In the genomic region with DNA sequence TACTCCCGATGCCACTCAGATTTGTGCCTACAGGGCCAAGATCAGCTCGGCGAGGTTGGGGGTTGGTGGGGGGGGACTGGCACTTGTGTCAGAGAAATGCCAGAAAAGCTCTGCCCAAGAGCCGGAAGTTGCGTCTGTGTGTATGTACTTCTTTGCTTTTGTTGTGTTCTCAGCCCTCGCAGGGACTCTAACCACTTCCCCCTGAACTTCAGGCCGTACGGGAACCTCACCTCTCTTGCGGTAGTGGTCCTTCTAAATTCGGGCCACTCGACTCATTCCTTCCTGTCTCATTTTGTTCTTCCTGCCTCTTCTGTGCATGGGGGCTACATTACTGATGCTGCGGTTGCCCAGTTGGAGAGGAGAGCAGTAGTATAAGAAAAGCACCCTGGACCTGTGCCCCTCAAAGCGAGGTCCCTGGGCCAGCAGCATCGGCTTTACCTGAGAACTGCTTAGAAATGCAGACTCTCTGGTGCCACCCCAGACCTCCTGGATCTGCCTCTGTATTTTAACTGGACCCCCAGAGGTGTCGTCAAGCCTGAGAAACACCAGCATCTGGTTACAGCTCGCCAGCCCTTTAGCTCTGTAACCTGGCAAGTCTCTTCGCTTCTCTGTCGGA, we compare ENCODE assay signal across 8 cellular contexts.
DNase-seq lines count a peak whose midpoint lies in the region; ATAC-seq and TF ChIP-seq lines count a peak whose summit lies in the region.

No MANE protein-coding gene starts in this region.

- no peak for TF ChIP-seq CTCF in nephron progenitor cell (IDR thresholded peaks at IDR 0.05)
- TF ChIP-seq CTCF in brain microvascular endothelial cell (IDR thresholded peaks at IDR 0.05; ENCODE audit: low read depth, low read length, missing control alignments) = no peak

- ATAC-seq in GM19397 (IDR thresholded peaks at IDR 0.05; ENCODE audit: unreplicated experiment) (peak; percentile 86), HG03442 (IDR thresholded peaks at IDR 0.05; ENCODE audit: unreplicated experiment) (peak; percentile 87)

- peaks cover 60% of the 10 kb centered on the region for H3K9me3 Mint-ChIP-seq in nephron progenitor cell

- peak overlapping the region; percentile 25 for H3K27ac Mint-ChIP-seq in nephron progenitor cell

- H3K4me3 Mint-ChIP-seq in nephron progenitor cell = no peak overlapping the region

- no peak overlapping the region for H3K27ac ChIP-seq in brain microvascular endothelial cell

- H3K36me3 Mint-ChIP-seq in nephron progenitor cell (ENCODE audit: low read depth) = no peaks in the 10 kb centered on the region

- in situ Hi-C loops in brain microvascular endothelial cell (cut with HindIII; ENCODE audit: low pct_ligation_motif_present, low sequenced_read_pairs) = no loop called here

- H3K4me3 ChIP-seq in brain microvascular endothelial cell (ENCODE audit: low read depth, low read length) = no peak overlapping the region

- peaks cover 24% of the 10 kb centered on the region for H3K4me1 Mint-ChIP-seq in nephron progenitor cell

- H3K27me3 ChIP-seq in brain microvascular endothelial cell (replicated peaks) = no peaks in the 10 kb centered on the region

- DNase-seq in activated CD8-positive, alpha-beta memory T cell treated with anti-CD3 and anti-CD28 coated beads, Interleukin-2, amount 50 U/mL, for 48 hours = peak; percentile 51
- no peak for DNase-seq in nephron progenitor cell
- no peak for DNase-seq in NCI-H2171 (lab: John Stamatoyannopoulos, UW)
- DNase-seq in SHP77 treated with DMSO at 0.1 percent for 48 hours (lab: John Stamatoyannopoulos, UW) = no peak
- DNase-seq in D341Med (ENCODE audit: low spot score) = no peak
- no peak for DNase-seq in brain microvascular endothelial cell

- peaks cover 7% of the 10 kb centered on the region for H3K27me3 Mint-ChIP-seq in nephron progenitor cell (ENCODE audit: low read depth, poor library complexity)

- no peaks in the 10 kb centered on the region for H3K36me3 ChIP-seq in brain microvascular endothelial cell (replicated peaks)
